Comparison of ENCODE assay signal across 1 cellular context in genomic region chr1:228632858-228633257, GRCh38.
A peak's percentile ranks its signal among the peaks of the same experiment; 100 is the strongest.
TF ChIP-seq lines count a peak whose summit lies in the region.

No MANE protein-coding gene starts in this region.

TF ChIP-seq in HepG2, 621 proteins besides CTCF, POLR2A, EP300 and RAD21:
- TF ChIP-seq ZNF768 (CRISPR knock-in tag; IDR thresholded peaks at IDR 0.05) (peak; percentile 30; the same call in 1 of the 2 replicates), PHF8 (CRISPR knock-in tag; IDR thresholded peaks at IDR 0.05) (peak; percentile 31; the same call in 1 of the 2 replicates), ZNF777 (CRISPR knock-in tag; IDR thresholded peaks at IDR 0.05) (0 out of 2 replicates have a peak, but pooled peaks have one; percentile 34), ZFY (CRISPR knock-in tag; IDR thresholded peaks at IDR 0.05) (peak; percentile 52)
